1 cellular context compared by ENCODE assay signal in genomic region chr17:75589017-75589918, GRCh38.
TF ChIP-seq lines count a peak whose summit lies in the region.

No MANE protein-coding gene starts in this region.

TF ChIP-seq in IMR-90, 13 proteins besides CTCF, POLR2A, EP300 and RAD21 (continued from another document):
- TF ChIP-seq, protein P1, sequence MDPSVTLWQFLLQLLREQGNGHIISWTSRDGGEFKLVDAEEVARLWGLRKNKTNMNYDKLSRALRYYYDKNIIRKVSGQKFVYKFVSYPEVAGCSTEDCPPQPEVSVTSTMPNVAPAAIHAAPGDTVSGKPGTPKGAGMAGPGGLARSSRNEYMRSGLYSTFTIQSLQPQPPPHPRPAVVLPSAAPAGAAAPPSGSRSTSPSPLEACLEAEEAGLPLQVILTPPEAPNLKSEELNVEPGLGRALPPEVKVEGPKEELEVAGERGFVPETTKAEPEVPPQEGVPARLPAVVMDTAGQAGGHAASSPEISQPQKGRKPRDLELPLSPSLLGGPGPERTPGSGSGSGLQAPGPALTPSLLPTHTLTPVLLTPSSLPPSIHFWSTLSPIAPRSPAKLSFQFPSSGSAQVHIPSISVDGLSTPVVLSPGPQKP (IDR thresholded peaks at IDR 0.05; ENCODE audit: borderline replicate concordance, low read depth, low read length) = no peak
